ENCODE assay signal across 15 cellular contexts in the genomic region with DNA sequence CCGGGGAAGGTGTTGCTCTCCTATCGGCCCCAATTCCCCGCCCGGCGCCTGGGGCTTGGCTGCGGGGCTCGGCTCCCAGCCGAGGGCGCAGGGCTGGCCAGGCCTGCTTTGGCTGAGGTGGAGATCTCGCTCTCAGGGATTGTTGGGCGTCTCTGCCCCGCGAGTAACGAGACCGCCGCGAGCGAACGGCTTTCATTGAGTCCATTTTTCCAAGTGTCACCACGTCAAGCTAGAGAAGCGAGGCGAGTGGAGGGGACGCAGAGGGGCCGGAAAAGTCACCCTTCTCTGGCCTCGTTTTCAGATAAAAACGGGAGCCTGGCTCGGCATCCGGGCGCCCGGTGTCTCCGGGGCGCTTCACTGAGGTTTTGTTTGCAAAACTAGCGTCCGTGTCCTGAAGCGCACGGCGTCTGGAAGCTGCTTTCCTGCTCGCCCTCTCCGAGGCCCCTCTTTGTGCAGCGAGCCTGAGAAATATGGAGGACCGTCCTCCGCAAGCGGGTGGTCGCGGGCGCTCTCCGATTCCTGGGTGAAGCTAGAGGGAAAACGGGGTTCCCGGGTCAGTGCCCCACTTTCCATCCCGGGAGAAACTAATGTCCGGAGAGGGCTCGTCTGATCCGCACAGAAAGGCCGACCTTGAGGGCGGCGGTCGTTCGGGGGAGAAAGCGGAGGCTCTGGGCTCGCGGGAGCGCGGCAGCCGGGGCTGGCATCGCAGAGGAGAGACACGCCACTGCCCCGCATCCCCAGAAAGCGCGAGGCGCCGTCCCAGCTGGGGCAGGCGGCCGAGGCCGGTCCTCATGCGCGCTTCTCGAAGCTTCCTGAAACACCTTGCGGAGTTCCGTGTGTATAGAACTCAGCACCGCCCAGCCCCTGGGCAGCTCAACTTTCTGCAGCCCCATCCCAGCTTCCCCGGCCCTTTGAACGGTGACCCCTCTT. TPM values are rescaled to one million over a fixed set of nuclear protein-coding genes. Genes with fewer than 3 reads are reported as not detected.
DNase-seq lines count a peak whose midpoint lies in the region; ATAC-seq, FAIRE-seq and TF ChIP-seq lines count a peak whose summit lies in the region.
"Had no signal": no experiment of that assay in that cellular context is flagged by ENCODE, and none has a peak within 500 bp of the region (broad histone marks: within the 10 kb centered on the region; RNA-seq: fewer than 3 reads in every experiment).

No MANE protein-coding gene starts in this region.

- no peak for FAIRE-seq in astrocyte (lab: Jason Lieb, UNC)

- no peak overlapping the region for H2AFZ ChIP-seq in astrocyte (ENCODE audit: low read depth, low read length)

- H3K79me2 ChIP-seq in astrocyte (ENCODE audit: insufficient read depth, low read length): no peaks in the 10 kb centered on the region

- no peak overlapping the region for H3K27ac Mint-ChIP-seq in stimulated activated naive CD8-positive, alpha-beta T cell treated with anti-CD3 and anti-CD28 coated beads, Interleukin-15, amount 100 ng/mL, for 72 hours
- H3K27ac Mint-ChIP-seq in astrocyte (ENCODE audit: unreplicated experiment) (no peak overlapping the region), neural crest cell (ENCODE audit: unreplicated experiment) (no peak overlapping the region)
- H3K27ac Mint-ChIP-seq: CD4-positive, alpha-beta T cell; dendritic cell treated with granulocyte-macrophage colony-stimulating factor and Interleukin-4, amounts not matched to agents 40 ng/mL and 50 ng/mL, for 4 days had no signal

- H3K4me3 Mint-ChIP-seq in stimulated activated naive CD8-positive, alpha-beta T cell treated with anti-CD3 and anti-CD28 coated beads, Interleukin-15, amount 100 ng/mL, for 72 hours: peak overlapping the region; percentile 29 to 49
- H3K4me3 Mint-ChIP-seq in astrocyte (ENCODE audit: unreplicated experiment) (no peak overlapping the region), neural crest cell (peak overlapping the region; percentile 82)
- H3K4me3 Mint-ChIP-seq: dendritic cell treated with granulocyte-macrophage colony-stimulating factor and Interleukin-4, amounts not matched to agents 40 ng/mL and 50 ng/mL, for 4 days had no signal

- H3K27me3 ChIP-seq in astrocyte (ENCODE audit: insufficient read depth, low read length): peaks cover 87% of the 10 kb centered on the region

- ATAC-seq in stimulated activated naive CD8-positive, alpha-beta T cell treated with anti-CD3 and anti-CD28 coated beads, Interleukin-15, amount 100 ng/mL, for 72 hours: no peak
- no peak for ATAC-seq in stimulated activated naive CD8-positive, alpha-beta T cell treated with anti-CD3 and anti-CD28 coated beads, Interleukin-15, Interleukin-2, amounts not matched to agents 100 U/mL and 50 U/mL, for 24 hours
- ATAC-seq in esophagus mucosa (no peak), GM19452 (IDR thresholded peaks at IDR 0.05; ENCODE audit: unreplicated experiment) (no peak)
- ATAC-seq: HCT116 had no signal

- peaks cover 57% of the 10 kb centered on the region for H3K4me1 Mint-ChIP-seq in stimulated activated naive CD8-positive, alpha-beta T cell treated with anti-CD3 and anti-CD28 coated beads, Interleukin-15, amount 100 ng/mL, for 72 hours
- no peaks in the 10 kb centered on the region for H3K4me1 Mint-ChIP-seq in astrocyte (ENCODE audit: low read depth, unreplicated experiment)
- peaks cover 22% of the 10 kb centered on the region for H3K4me1 Mint-ChIP-seq in neural crest cell

- H3K27me3 Mint-ChIP-seq in stimulated activated naive CD8-positive, alpha-beta T cell treated with anti-CD3 and anti-CD28 coated beads, Interleukin-15, amount 100 ng/mL, for 72 hours: peaks cover 95% of the 10 kb centered on the region
- H3K27me3 Mint-ChIP-seq in astrocyte (ENCODE audit: low read depth, unreplicated experiment): peaks cover 60% of the 10 kb centered on the region
- peaks cover 91% of the 10 kb centered on the region for H3K27me3 Mint-ChIP-seq in neural crest cell (ENCODE audit: low read depth)

- H3K4me3 ChIP-seq in astrocyte (ENCODE audit: insufficient read depth, low read depth, low read length): no peak overlapping the region

- H3K4me2 ChIP-seq in astrocyte (ENCODE audit: low read length): peak overlapping the region; percentile 8

- no peaks in the 10 kb centered on the region for H3K9me3 Mint-ChIP-seq in stimulated activated naive CD8-positive, alpha-beta T cell treated with anti-CD3 and anti-CD28 coated beads, Interleukin-15, amount 100 ng/mL, for 72 hours
- H3K9me3 Mint-ChIP-seq in astrocyte (ENCODE audit: unreplicated experiment) (peaks cover 20% of the 10 kb centered on the region), neural crest cell (no peaks in the 10 kb centered on the region)
- H3K9me3 Mint-ChIP-seq: CD4-positive, alpha-beta T cell; dendritic cell treated with granulocyte-macrophage colony-stimulating factor and Interleukin-4, amounts not matched to agents 40 ng/mL and 50 ng/mL, for 4 days had no signal

- no peak for TF ChIP-seq CTCF in astrocyte (IDR thresholded peaks at IDR 0.05; ENCODE audit: insufficient read depth, low read depth, low read length)
- TF ChIP-seq CTCF in neural crest cell (conservative IDR thresholded peaks at IDR 0.05): no peak

- H3K36me3 Mint-ChIP-seq in astrocyte (ENCODE audit: low read depth, unreplicated experiment): peaks cover 2% of the 10 kb centered on the region
- H3K36me3 Mint-ChIP-seq in neural crest cell (ENCODE audit: low read depth): peaks cover 2% of the 10 kb centered on the region

- no peak overlapping the region for H3K9ac ChIP-seq in astrocyte (ENCODE audit: low read length)

- DNase-seq in stimulated activated naive CD8-positive, alpha-beta T cell treated with anti-CD3 and anti-CD28 coated beads, Interleukin-15, amount 100 ng/mL, for 72 hours: no peak
- DNase-seq in stimulated activated naive CD8-positive, alpha-beta T cell treated with anti-CD3 and anti-CD28 coated beads, Interleukin-15, Interleukin-2, amounts not matched to agents 100 U/mL and 50 U/mL, for 24 hours: no peak
- DNase-seq in astrocyte (ENCODE audit: low read depth) (no peak), neural crest cell (ENCODE audit: low read depth, low spot score) (no peak)
- DNase-seq in activated CD4-positive, alpha-beta T cell treated with anti-CD3 and anti-CD28 coated beads for 1 hour: no peak
- DNase-seq: amniotic stem cell; CD4-positive, alpha-beta T cell; NCI-H524 treated with DMSO at 0.1 percent for 48 hours had no signal

- H3K4me1 ChIP-seq in astrocyte (ENCODE audit: insufficient read depth, low read length): peaks cover 3% of the 10 kb centered on the region

- no peaks in the 10 kb centered on the region for H3K9me3 ChIP-seq in astrocyte (ENCODE audit: insufficient read depth, low read depth, low read length)

- peaks cover 4% of the 10 kb centered on the region for H4K20me1 ChIP-seq in astrocyte (ENCODE audit: insufficient read depth, low read length)

- no peaks in the 10 kb centered on the region for H3K36me3 ChIP-seq in astrocyte (ENCODE audit: insufficient read depth, low read length)

- no peak overlapping the region for H3K27ac ChIP-seq in astrocyte (ENCODE audit: low read depth, low read length)
- H3K27ac ChIP-seq: RWPE1 had no signal

RNA-seq across cellular contexts. Expression of a gene that starts 3.5 kb away (rescaled TPM):
- not detected in 2 replicates for total RNA-seq in astrocyte
- 7.2 and 8.2 TPM in 2 replicates for total RNA-seq in neural crest cell
- total RNA-seq in esophagus mucosa: not detected
- total RNA-seq: CD4-positive, alpha-beta T cell; HT1080; mononuclear cell had no signal
